In genomic region chr1:8671313-8671917, GRCh38 we compare ENCODE assay signal across 1 cellular context.
TF ChIP-seq lines count a peak whose summit lies in the region.

No MANE protein-coding gene starts in this region.

TF ChIP-seq in GM12878, 131 proteins besides CTCF, POLR2A, EP300 and RAD21 (continued from another document):
- TF ChIP-seq SP1 (IDR thresholded peaks at IDR 0.05; ENCODE audit: low read depth, low read length) = no peak
- no peak for TF ChIP-seq ATF7 (IDR thresholded peaks at IDR 0.05; ENCODE audit: low read depth)
- TF ChIP-seq MTA3 (IDR thresholded peaks at IDR 0.05; ENCODE audit: borderline replicate concordance, low read length) = no peak
- TF ChIP-seq IKZF2 (IDR thresholded peaks at IDR 0.05) = no peak
- no peak for TF ChIP-seq POLR2AphosphoS2 (IDR thresholded peaks at IDR 0.05; ENCODE audit: low read depth, low read length)
- TF ChIP-seq NR2F1 (conservative IDR thresholded peaks at IDR 0.05) = no peak
- no peak for TF ChIP-seq NKRF (conservative IDR thresholded peaks at IDR 0.05)
- TF ChIP-seq NFIC (IDR thresholded peaks at IDR 0.05; ENCODE audit: low read depth, low read length) = no peak
- no peak for TF ChIP-seq TCF7 (IDR thresholded peaks at IDR 0.05; ENCODE audit: borderline replicate concordance)
